11 cellular contexts compared by ENCODE assay signal in genomic region chr1:207711285-207711684, GRCh38. TPM values are rescaled to one million over a fixed set of nuclear protein-coding genes. Genes with fewer than 3 reads are reported as not detected.
A peak's percentile ranks its signal among the peaks of the same experiment; 100 is the strongest.
DNase-seq lines count a peak whose midpoint lies in the region; ATAC-seq, FAIRE-seq and TF ChIP-seq lines count a peak whose summit lies in the region.
"Had no signal": no experiment of that assay in that cellular context is flagged by ENCODE, and none has a peak within 500 bp of the region (broad histone marks: within the 10 kb centered on the region; RNA-seq: fewer than 3 reads in every experiment).

No MANE protein-coding gene starts in this region.

- H3K36me3 ChIP-seq in bronchial epithelial cell (ENCODE audit: control insufficient read depth, insufficient read depth, low read length) (no peaks in the 10 kb centered on the region), mesenchymal stem cell (ENCODE audit: control insufficient read depth in 1 of 2, insufficient read depth in 2 of 2, low read depth in 1 of 2, low read length in 2 of 2) (no peaks in the 10 kb centered on the region)
- H3K36me3 ChIP-seq: thoracic aorta had no signal

- H3K4ac ChIP-seq in mesenchymal stem cell (ENCODE audit: low read depth in 1 of 2, low read length in 2 of 2), result no peak overlapping the region

- H3K23ac ChIP-seq in mesenchymal stem cell (ENCODE audit: low read length in 2 of 2), result no peak overlapping the region

- no peak overlapping the region for H2AK5ac ChIP-seq in mesenchymal stem cell (ENCODE audit: low read length, severe bottlenecking)

- no peak overlapping the region for H3K9ac ChIP-seq in mesenchymal stem cell (ENCODE audit: low read length)

- H4K8ac ChIP-seq in mesenchymal stem cell (ENCODE audit: low read length), result no peak overlapping the region

- H3K4me2 ChIP-seq in mesenchymal stem cell (ENCODE audit: low read length, poor library complexity, severe bottlenecking), result no peak overlapping the region

- H2BK15ac ChIP-seq in mesenchymal stem cell (ENCODE audit: low read depth, poor library complexity, severe bottlenecking), result no peak overlapping the region

- FAIRE-seq in bronchial epithelial cell (lab: Jason Lieb, UNC), result no peak

- H3K4me3 ChIP-seq in bronchial epithelial cell (ENCODE audit: low read depth, low read length), result no peak overlapping the region
- H3K4me3 ChIP-seq in mesenchymal stem cell (ENCODE audit: insufficient read depth in 1 of 2, low read depth in 1 of 2, low read length in 2 of 2), result no peak overlapping the region
- H3K4me3 ChIP-seq: thoracic aorta had no signal

- H3K27me3 ChIP-seq in bronchial epithelial cell (ENCODE audit: control insufficient read depth, insufficient read depth, low read length), result no peaks in the 10 kb centered on the region
- no peaks in the 10 kb centered on the region for H3K27me3 ChIP-seq in mesenchymal stem cell (ENCODE audit: control insufficient read depth in 1 of 2, insufficient read depth in 1 of 2, low read length in 2 of 2)

- no peak for TF ChIP-seq CTCF in bronchial epithelial cell (IDR thresholded peaks at IDR 0.05; ENCODE audit: insufficient read depth, low read length, severe bottlenecking)

- peaks cover 1% of the 10 kb centered on the region for H3K4me1 ChIP-seq in mesenchymal stem cell (ENCODE audit: control insufficient read depth, insufficient read depth, low read depth, low read length)

- H2BK5ac ChIP-seq in mesenchymal stem cell (ENCODE audit: low read depth, low read length, poor library complexity, severe bottlenecking), result no peak overlapping the region

- DNase-seq in ELR (ENCODE audit: low read depth) (peak; percentile 32), M059J (ENCODE audit: low read depth) (peak; percentile 54), bronchial epithelial cell (ENCODE audit: low read depth) (peak; percentile 17), mesenchymal stem cell (peak; percentile 45), NOMO-1 treated with DMSO at 0.1 percent for 48 hours (lab: John Stamatoyannopoulos, UW; ENCODE audit: unreplicated experiment) (no peak), NOMO-1 (lab: John Stamatoyannopoulos, UW; ENCODE audit: unreplicated experiment in 2 of 2) (no peak)
- DNase-seq: NCI-H146; stimulated activated CD4-positive, alpha-beta T cell treated with anti-CD3 and anti-CD28 coated beads, Interleukin-2, amount 100 ng/mL, for 48 hours had no signal

- no peak overlapping the region for H2BK120ac ChIP-seq in mesenchymal stem cell (ENCODE audit: low read depth, low read length)

- 78% methylated on average over 5 of the region's 5 CpGs for WGBS in mesenchymal stem cell

- no peak overlapping the region for H3K27ac ChIP-seq in mesenchymal stem cell (ENCODE audit: low read length, poor library complexity, severe bottlenecking)
- H3K27ac ChIP-seq: thoracic aorta had no signal

- no peak overlapping the region for H2BK12ac ChIP-seq in mesenchymal stem cell (ENCODE audit: low read length in 2 of 2)

- H3K9me3 ChIP-seq in mesenchymal stem cell (ENCODE audit: control insufficient read depth, low read length), result no peaks in the 10 kb centered on the region
- H3K9me3 ChIP-seq: thoracic aorta had no signal

- H3K14ac ChIP-seq in mesenchymal stem cell (ENCODE audit: low read length in 2 of 2), result no peak overlapping the region

- no peak overlapping the region for H3K18ac ChIP-seq in mesenchymal stem cell (ENCODE audit: low read depth in 1 of 2, low read length in 2 of 2)

- ATAC-seq in HG03342 (IDR thresholded peaks at IDR 0.05; ENCODE audit: unreplicated experiment), result no peak
- ATAC-seq in HG02885 (IDR thresholded peaks at IDR 0.05; ENCODE audit: poor library complexity, unreplicated experiment), result no peak

- no peak overlapping the region for H4K91ac ChIP-seq in mesenchymal stem cell (ENCODE audit: low read length)

- no peaks in the 10 kb centered on the region for H3K79me1 ChIP-seq in mesenchymal stem cell (replicated peaks; ENCODE audit: low read length, poor library complexity, severe bottlenecking)

- no peak overlapping the region for H2AFZ ChIP-seq in mesenchymal stem cell (ENCODE audit: low read depth, low read length)

RNA-seq across cellular contexts. Expression of gene CD46, which starts 40.6 kb away (rescaled TPM):
- 84.3 and 114 TPM in 2 replicates for total RNA-seq in M059J (2014; rRNA removed; shearing (Covaris generic))
- 128 and 192 TPM in 2 replicates for total RNA-seq in bronchial epithelial cell
- polyA plus RNA-seq in mesenchymal stem cell (2013, experiment 1 of 2), result 185 TPM
- polyA plus RNA-seq in mesenchymal stem cell (2013, experiment 2 of 2), result 192 TPM

Comparison
In these comparisons a context has a peak if more than half of its experiments do, and no peak if none do; other contexts are left out.
1. DNase-seq: peak in ELR (single experiment), M059J (single experiment), bronchial epithelial cell (single experiment) and mesenchymal stem cell (single experiment); none in NOMO-1 treated with DMSO at 0.1 percent for 48 hours (single experiment) and NOMO-1 (0 of 2).